ENCODE assay signal across 15 cellular contexts in the genomic region with DNA sequence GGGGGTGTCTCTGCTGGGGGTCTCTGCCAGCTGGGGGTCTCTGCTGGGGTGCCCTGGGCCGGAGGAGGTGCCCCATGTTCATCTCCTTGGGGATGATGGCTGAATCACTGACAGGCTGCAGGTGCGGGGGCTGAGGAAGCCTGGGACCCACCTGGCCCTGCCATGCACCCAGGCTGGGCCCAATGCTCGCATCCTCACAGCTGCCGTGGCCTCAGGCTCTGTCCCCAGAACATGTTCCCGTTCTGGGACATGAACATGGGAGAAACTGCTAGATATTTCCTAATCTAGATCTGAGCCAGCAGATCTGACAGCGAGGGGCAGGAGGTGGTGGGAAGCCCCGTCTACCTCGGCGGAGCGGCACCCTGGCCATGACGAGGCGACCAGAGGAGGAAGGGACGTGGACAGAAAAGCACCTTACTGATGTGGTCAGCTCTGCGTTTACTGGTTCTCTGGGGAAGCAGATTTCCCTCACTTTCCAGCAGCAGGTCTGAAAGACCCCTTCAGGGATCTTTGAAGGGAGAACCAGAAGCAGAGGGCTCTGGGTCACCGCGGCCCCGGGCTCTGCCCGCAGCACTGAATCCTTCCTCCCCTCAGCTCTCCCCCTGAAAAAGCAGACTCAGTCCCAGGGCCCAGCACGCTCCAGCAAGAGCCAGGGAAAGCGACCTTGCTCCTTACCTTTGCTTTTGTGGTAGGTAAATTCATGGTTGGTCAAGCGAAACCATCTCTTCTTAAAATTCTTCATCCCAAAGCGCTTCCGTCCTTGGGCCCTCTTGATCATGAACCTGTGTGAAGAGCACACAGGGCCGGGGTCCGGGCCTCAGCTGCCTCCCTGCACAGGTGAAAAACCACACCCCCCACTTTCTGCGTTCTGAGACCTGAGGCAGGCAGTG. TPM values are rescaled to one million over a fixed set of nuclear protein-coding genes. Genes with fewer than 3 reads are reported as not detected.
A peak's percentile ranks its signal among the peaks of the same experiment; 100 is the strongest.
DNase-seq lines count a peak whose midpoint lies in the region; ATAC-seq and TF ChIP-seq lines count a peak whose summit lies in the region.
"Had no signal": no experiment of that assay in that cellular context is flagged by ENCODE, and none has a peak within 500 bp of the region (broad histone marks: within the 10 kb centered on the region; RNA-seq: fewer than 3 reads in every experiment).

No MANE protein-coding gene starts in this region.

- no peak overlapping the region for H2AFZ ChIP-seq in neuronal stem cell (ENCODE audit: low read length)

- H3K4me2 ChIP-seq in neuronal stem cell (ENCODE audit: insufficient read depth, low read length, poor library complexity, severe bottlenecking), result no peak overlapping the region
- H3K4me2 ChIP-seq: BLaER1, KMS-11 had no signal

- no peaks in the 10 kb centered on the region for H3K9me3 ChIP-seq in CD4-positive, alpha-beta memory T cell (ENCODE audit: control insufficient read depth in 1 of 2, low read length in 2 of 2)
- H3K9me3 ChIP-seq in neuronal stem cell (replicated peaks in 1 of 2; ENCODE audit: control insufficient read depth in 2 of 2, insufficient read depth in 1 of 2, low read depth in 1 of 2, low read length in 2 of 2), result no peaks in the 10 kb centered on the region
- H3K9me3 ChIP-seq: BLaER1, MG63 had no signal

- H3K36me3 ChIP-seq in CD4-positive, alpha-beta memory T cell (ENCODE audit: insufficient read depth, low read length), result peaks cover 64% of the 10 kb centered on the region
- peaks cover 6 to 52% of the 10 kb centered on the region in 2 donors for H3K36me3 ChIP-seq in neuronal stem cell (replicated peaks in 1 of 2; ENCODE audit: control insufficient read depth in 2 of 2, insufficient read depth in 2 of 2, low read length in 2 of 2)

- no peak for ATAC-seq in central memory CD8-positive, alpha-beta T cell (replicated peaks; ENCODE audit: extremely low read depth, poor library complexity, severe bottlenecking)
- ATAC-seq in GM21381 (IDR thresholded peaks at IDR 0.05; ENCODE audit: unreplicated experiment), result no peak

- H3K4me3 Mint-ChIP-seq in CD14-positive monocyte, result no peak overlapping the region
- no peak overlapping the region for H3K4me3 Mint-ChIP-seq in CD4-positive, alpha-beta memory T cell
- no peak overlapping the region for H3K4me3 Mint-ChIP-seq in central memory CD8-positive, alpha-beta T cell

- WGBS in neuronal stem cell (ENCODE audit: extremely low coverage in 2 of 2, insufficient read length in 2 of 2, insufficient replicate concordance in 1 of 2), 2 donors, result no CpG with 5 or more reads among the region's 26 CpGs

- no peak overlapping the region for H3K4me3 ChIP-seq in CD4-positive, alpha-beta memory T cell (ENCODE audit: low read length in 2 of 2)
- no peak overlapping the region for H3K4me3 ChIP-seq in neuronal stem cell (ENCODE audit: low read length in 2 of 2)
- H3K4me3 ChIP-seq: BLaER1, MG63, SK-N-MC had no signal

- H3K36me3 Mint-ChIP-seq in CD14-positive monocyte, result peaks cover 64 to 76% of the 10 kb centered on the region in 2 donors
- H3K36me3 Mint-ChIP-seq in CD4-positive, alpha-beta memory T cell, result peaks cover 44 to 60% of the 10 kb centered on the region in 2 donors
- peaks cover 57% of the 10 kb centered on the region for H3K36me3 Mint-ChIP-seq in central memory CD8-positive, alpha-beta T cell (ENCODE audit: insufficient read depth)

- H3K9me3 Mint-ChIP-seq in CD14-positive monocyte, result peaks cover 0 to 2% (median 0%) of the 10 kb centered on the region in 7 donors
- peaks cover 0 to 4% (median 0%) of the 10 kb centered on the region in 8 donors for H3K9me3 Mint-ChIP-seq in CD4-positive, alpha-beta memory T cell
- H3K9me3 Mint-ChIP-seq in central memory CD8-positive, alpha-beta T cell, result no peaks in the 10 kb centered on the region

- no peak overlapping the region for H2BK15ac ChIP-seq in neuronal stem cell (ENCODE audit: low read length)

- H3K4me1 Mint-ChIP-seq in CD14-positive monocyte, result no peaks in the 10 kb centered on the region
- H3K4me1 Mint-ChIP-seq in CD4-positive, alpha-beta memory T cell, result peaks cover 0 to 6% (median under 1%) of the 10 kb centered on the region in 4 donors
- peaks cover 23% of the 10 kb centered on the region for H3K4me1 Mint-ChIP-seq in central memory CD8-positive, alpha-beta T cell

- peak overlapping the region; percentile 70 for H2AK5ac ChIP-seq in neuronal stem cell (ENCODE audit: low read depth, low read length)

- H3K27me3 Mint-ChIP-seq in CD14-positive monocyte (ENCODE audit: low read depth in 3 of 3), result peaks cover 0 to 2% (median 0%) of the 10 kb centered on the region in 3 donors
- H3K27me3 Mint-ChIP-seq in CD4-positive, alpha-beta memory T cell, result no peaks in the 10 kb centered on the region
- no peaks in the 10 kb centered on the region for H3K27me3 Mint-ChIP-seq in central memory CD8-positive, alpha-beta T cell

- no peak overlapping the region for H3K4ac ChIP-seq in neuronal stem cell (ENCODE audit: low read length)

- peak overlapping the region; percentile 65 for H3K23ac ChIP-seq in neuronal stem cell (ENCODE audit: low read depth, low read length, poor library complexity)

- H3K27ac Mint-ChIP-seq in CD14-positive monocyte, result peak overlapping the region in 2 of 7 donors; percentile 54 to 73
- H3K27ac Mint-ChIP-seq in CD4-positive, alpha-beta memory T cell, result peak overlapping the region in 5 of 7 donors; percentile 10 to 78 (median 66)
- peak overlapping the region; percentile 80 for H3K27ac Mint-ChIP-seq in central memory CD8-positive, alpha-beta T cell (ENCODE audit: low read depth)

- CTCF ChIA-PET in CD4-positive, alpha-beta memory T cell (lab: Charles Lee; ENCODE audit: partially characterized antibody), result no interaction called here

- no peak overlapping the region for H4K8ac ChIP-seq in neuronal stem cell (ENCODE audit: low read depth, low read length)

- H2BK120ac ChIP-seq in neuronal stem cell (ENCODE audit: low read depth, low read length), result no peak overlapping the region

- no peaks in the 10 kb centered on the region for H3K4me1 ChIP-seq in CD4-positive, alpha-beta memory T cell (ENCODE audit: insufficient read depth, low read length)
- peaks cover 0 to 2% of the 10 kb centered on the region in 2 donors for H3K4me1 ChIP-seq in neuronal stem cell (ENCODE audit: control insufficient read depth in 2 of 2, insufficient read depth in 1 of 2, low read depth in 1 of 2, low read length in 2 of 2)
- H3K4me1 ChIP-seq: BLaER1 had no signal

- H3K9ac ChIP-seq in neuronal stem cell (ENCODE audit: low read depth, low read length, poor library complexity), result peak overlapping the region; percentile 44
- H3K9ac ChIP-seq: BLaER1, KMS-11 had no signal

- no peak overlapping the region for H2BK12ac ChIP-seq in neuronal stem cell (ENCODE audit: low read length)

- intact Hi-C loops in CD14-positive monocyte (cut with micrococcal nuclease), result no loop called here
- intact Hi-C loops in CD4-positive, alpha-beta memory T cell (cut with micrococcal nuclease), result loop anchor here (10.0 kb wide), 1 partner anchor 64 kb away; no protein-coding TSS in a partner anchor

- no peaks in the 10 kb centered on the region for H3K27me3 ChIP-seq in CD4-positive, alpha-beta memory T cell (ENCODE audit: insufficient read depth, low read length)
- H3K27me3 ChIP-seq in neuronal stem cell (ENCODE audit: control insufficient read depth in 3 of 3, insufficient read depth in 3 of 3, low read depth in 1 of 3, low read length in 3 of 3), result no peaks in the 10 kb centered on the region
- H3K27me3 ChIP-seq: BLaER1, MG63 had no signal

- peaks cover 1% of the 10 kb centered on the region for H3K79me1 ChIP-seq in neuronal stem cell (ENCODE audit: low read depth, low read length)

- H3K27ac ChIP-seq in CD4-positive, alpha-beta memory T cell (ENCODE audit: low read depth, low read length), result no peak overlapping the region
- no peak overlapping the region for H3K27ac ChIP-seq in neuronal stem cell (replicated peaks; ENCODE audit: low read length)
- H3K27ac ChIP-seq: BLaER1, KMS-11, SK-N-MC had no signal

- peak overlapping the region; percentile 39 for H2BK5ac ChIP-seq in neuronal stem cell (ENCODE audit: low read length)

- H4K91ac ChIP-seq in neuronal stem cell (ENCODE audit: low read depth, low read length, poor library complexity), result no peak overlapping the region

- H3K14ac ChIP-seq in neuronal stem cell (ENCODE audit: low read length), result peak overlapping the region; percentile 82

- DNase-seq in CD14-positive monocyte (ENCODE audit: low spot score), result peak; percentile 35
- DNase-seq in CD4-positive, alpha-beta memory T cell, result peak in 1 of 5 donors; percentile 20
- no peak for DNase-seq in central memory CD8-positive, alpha-beta T cell (ENCODE audit: low spot score in 2 of 2)
- no peak for DNase-seq in neuronal stem cell (ENCODE audit: low spot score)
- DNase-seq in DMS79 treated with DMSO at 0.1 percent for 48 hours (lab: John Stamatoyannopoulos, UW), result no peak
- no peak for DNase-seq in T-helper 9 cell
- DNase-seq: Calu3, DMS79, MG63, NCI-H1092 treated with DMSO at 0.1 percent for 48 hours, NCI-H1694 had no signal

- TF ChIP-seq CTCF in CD14-positive monocyte (IDR thresholded peaks at IDR 0.05), result no peak

- no peak overlapping the region for H3K18ac ChIP-seq in neuronal stem cell (ENCODE audit: low read length)

- POLR2A ChIA-PET in CD4-positive, alpha-beta memory T cell (lab: Charles Lee; ENCODE audit: partially characterized antibody), result no interaction called here

RNA-seq across cellular contexts. Expression of a gene that starts 26.5 kb away (rescaled TPM):
- under 1 TPM in 1 of 2 donors, not detected in 1; 0.05 TPM for polyA plus RNA-seq in CD14-positive monocyte
- total RNA-seq in CD4-positive, alpha-beta memory T cell, result 10 to 100 TPM; 13.9 to 14.2 TPM
- polyA plus RNA-seq in CD4-positive, alpha-beta memory T cell, result 1 to 10 TPM in 1 of 2 donors, not detected in 1; 1.5 TPM
- polyA plus RNA-seq in neuronal stem cell (2013, experiment 1 of 2), result 0.03 TPM
- polyA plus RNA-seq in neuronal stem cell (2013, experiment 2 of 2), result 0.04 TPM
